In the genomic region with DNA sequence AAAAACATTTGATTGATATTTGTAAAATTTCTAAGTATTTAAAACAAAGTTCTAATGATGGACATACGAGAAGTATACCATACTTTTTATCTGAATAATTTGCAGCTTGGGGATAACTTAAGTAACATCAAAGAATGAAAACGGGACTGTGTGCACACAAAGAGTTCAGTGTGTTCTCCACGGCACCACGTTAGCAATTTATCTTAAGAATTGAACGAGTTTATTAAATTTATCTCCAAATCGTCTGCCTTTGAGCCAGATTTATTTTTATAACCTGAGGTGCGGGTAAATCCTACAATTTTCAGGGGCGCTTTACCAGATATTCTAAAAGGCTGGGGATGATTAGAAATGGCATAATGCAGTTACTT, we compare ENCODE assay signal across 8 cellular contexts. TPM values are rescaled to one million over a fixed set of nuclear protein-coding genes. Genes with fewer than 3 reads are reported as not detected.
DNase-seq lines count a peak whose midpoint lies in the region; ATAC-seq, FAIRE-seq and TF ChIP-seq lines count a peak whose summit lies in the region.

No MANE protein-coding gene starts in this region.

- ATAC-seq in pancreas: no peak
- ATAC-seq in GM21381 (IDR thresholded peaks at IDR 0.05; ENCODE audit: unreplicated experiment): no peak
- no peak for ATAC-seq in GM21515 (IDR thresholded peaks at IDR 0.05; ENCODE audit: unreplicated experiment)

- H3K36me3 ChIP-seq in PC-9 (ENCODE audit: low read depth): peaks cover 50% of the 10 kb centered on the region
- H3K36me3 ChIP-seq in pancreas: no peaks in the 10 kb centered on the region

- H3K27ac ChIP-seq in PC-9: peak overlapping the region; percentile 98
- H3K27ac ChIP-seq in pancreas: peak overlapping the region; percentile 91 to 99 (median 96)

- peak overlapping the region; percentile 95 for H3K4me3 Mint-ChIP-seq in endothelial cell (ENCODE audit: unreplicated experiment)

- intact Hi-C loops in PC-9 (cut with micrococcal nuclease; ENCODE audit: unreplicated experiment) (no loop called here), pancreas (cut with DNase I) (loop anchor here in 1 of 3 donors (5.0 kb wide), 1 partner anchor 96 kb away; no protein-coding TSS in a partner anchor)

- peaks cover 42% of the 10 kb centered on the region for H3K4me1 ChIP-seq in PC-9 (replicated peaks; ENCODE audit: insufficient read depth)
- peaks cover 24 to 43% (median 39%) of the 10 kb centered on the region in 3 donors for H3K4me1 ChIP-seq in pancreas

- H3K9me3 Mint-ChIP-seq in endothelial cell (ENCODE audit: unreplicated experiment): no peaks in the 10 kb centered on the region

- peaks cover 19% of the 10 kb centered on the region for H4K20me1 ChIP-seq in PC-9 (ENCODE audit: insufficient read depth)

- CTCF ChIA-PET in PC-9 (lab: Charles Lee): interaction anchor here (0.8 kb wide), 1 partner anchor 106 kb away, joined by 3 read pairs; no protein-coding TSS in a partner anchor

- H3F3A ChIP-seq in PC-9 (ENCODE audit: insufficient read depth, low read depth): peaks cover 92% of the 10 kb centered on the region

- H3K27me3 ChIP-seq in PC-9 (ENCODE audit: insufficient read depth, low read depth) (no peaks in the 10 kb centered on the region), pancreas (no peaks in the 10 kb centered on the region)

- H3K27ac Mint-ChIP-seq in endothelial cell (ENCODE audit: unreplicated experiment): peak overlapping the region; percentile 100

- H3K27me3 Mint-ChIP-seq in endothelial cell (ENCODE audit: unreplicated experiment): peaks cover 12% of the 10 kb centered on the region

- DNase-seq in DMS 273 treated with DMSO at 0.1 percent for 48 hours (lab: John Stamatoyannopoulos, UW) (peak; percentile 66), PC-9 (no peak), endothelial cell (ENCODE audit: low spot score) (no peak), pancreas (no peak), CD1c-positive myeloid dendritic cell (ENCODE audit: extremely low spot score) (no peak), NCI-H1930 (lab: John Stamatoyannopoulos, UW) (no peak)

- 0 to 2% methylated on average over 8 of the region's 8 CpGs for WGBS in pancreas, 2 donors

- H3K79me2 ChIP-seq in PC-9 (ENCODE audit: low read depth): peaks cover 91% of the 10 kb centered on the region

- H3K4me3 ChIP-seq in PC-9: peak overlapping the region; percentile 94
- peak overlapping the region; percentile 8 to 58 (median 48) for H3K4me3 ChIP-seq in pancreas

- TSS peak; percentile 92 for BruUV-seq in PC-9 (replicated peaks; lab: Mats Ljungman, UMichigan)

- FAIRE-seq in pancreas (lab: Jason Lieb, UNC): no peak

- POLR2A ChIA-PET in PC-9 (lab: Charles Lee; ENCODE audit: unreplicated experiment): interaction anchor here (0.5 to 1.3 kb wide), 6 partner anchors 14 to 102 kb away, joined by 3 to 11 read pairs (median 4); no protein-coding TSS in a partner anchor

- TF ChIP-seq CTCF in PC-9 (conservative IDR thresholded peaks at IDR 0.05) (no peak), endothelial cell (IDR thresholded peaks at IDR 0.05; ENCODE audit: unreplicated experiment) (no peak), pancreas (IDR thresholded peaks at IDR 0.05) (no peak)

- H3K9me2 ChIP-seq in PC-9 (ENCODE audit: insufficient read depth): no peaks in the 10 kb centered on the region

- H3K9me3 ChIP-seq in PC-9 (ENCODE audit: insufficient read depth, low read depth) (no peaks in the 10 kb centered on the region), pancreas (no peaks in the 10 kb centered on the region)

- H3K4me1 Mint-ChIP-seq in endothelial cell (ENCODE audit: unreplicated experiment): peaks cover 46% of the 10 kb centered on the region

- peaks cover 16% of the 10 kb centered on the region for H3K36me3 Mint-ChIP-seq in endothelial cell (ENCODE audit: low read depth, unreplicated experiment)

- H3K4me2 ChIP-seq in PC-9: peak overlapping the region; percentile 97

- no peak overlapping the region for H2AFZ ChIP-seq in PC-9

RNA-seq across cellular contexts. Expression of a gene that starts 3.4 kb away (rescaled TPM):
- 105 and 120 TPM in 2 replicates for total RNA-seq in PC-9 (2021)
- total RNA-seq in endothelial cell (ENCODE audit: unreplicated experiment): 96.3 TPM
- 10 to 100 TPM; 37.0 to 86.3 (median 50.1) TPM for total RNA-seq in pancreas
- 10 to 100 TPM; 27.7 to 31.1 TPM for polyA plus RNA-seq in pancreas
